In genomic region chr1:37292789-37293188, GRCh38 we compare ENCODE assay signal across 28 cellular contexts.
"Had no signal": no experiment of that assay in that cellular context is flagged by ENCODE, and none has a peak within 500 bp of the region (broad histone marks: within the 10 kb centered on the region; RNA-seq: fewer than 3 reads in every experiment).

No MANE protein-coding gene starts in this region.

- H3K79me2 ChIP-seq: hepatocyte had no signal

- H3K27me3 ChIP-seq: foreskin keratinocyte, ovary, testis, upper lobe of left lung had no signal

- H3K36me3 ChIP-seq: esophagus muscularis mucosa, gastroesophageal sphincter, heart left ventricle, left lung, ovary, sigmoid colon, tibial artery, upper lobe of left lung had no signal

- H3K4me1 Mint-ChIP-seq: mesothelial cell of epicardium, nephron had no signal

- H3K9me3 ChIP-seq: esophagus muscularis mucosa, gastroesophageal sphincter, heart left ventricle, left lung, mucosa of descending colon, ovary, psoas muscle, sigmoid colon, testis, tibial artery, upper lobe of left lung had no signal

- H3K9me3 Mint-ChIP-seq: mesothelial cell of epicardium, nephron had no signal

- H3K36me3 Mint-ChIP-seq: mesothelial cell of epicardium had no signal

- H3K4me2 ChIP-seq: hepatocyte had no signal

- ATAC-seq: foreskin keratinocyte; gastroesophageal sphincter; heart left ventricle; left lung; mucosa of descending colon; psoas muscle; right cardiac atrium; stimulated activated naive CD8-positive, alpha-beta T cell treated with anti-CD3 and anti-CD28 coated beads, Interleukin-15, amount 100 ng/mL, for 72 hours had no signal

- H3K4me1 ChIP-seq: esophagus muscularis mucosa, foreskin keratinocyte, gastroesophageal sphincter, heart left ventricle, left lung, psoas muscle, sigmoid colon, testis, tibial artery, upper lobe of left lung had no signal

- H2AFZ ChIP-seq: hepatocyte had no signal

- H3K4me3 ChIP-seq: coronary artery, esophagus muscularis mucosa, gastroesophageal sphincter, heart left ventricle, hepatocyte, left lung, mucosa of descending colon, ovary, psoas muscle, sigmoid colon, testis, tibial artery, upper lobe of left lung had no signal

- DNase-seq: dermis blood vessel endothelial cell; effector memory CD4-positive, alpha-beta T cell; foreskin keratinocyte; heart left ventricle; kidney; left lung; mesenchymal stem cell; mucosa of descending colon; naive B cell; occipital lobe; ovary; psoas muscle; right cardiac atrium; sigmoid colon; stimulated activated CD4-positive, alpha-beta T cell treated with anti-CD3 and anti-CD28 coated beads, Interleukin-4, amount 100 ng/mL, for 4 hours; stimulated activated naive CD4-positive, alpha-beta T cell; stimulated activated naive CD8-positive, alpha-beta T cell treated with anti-CD3 and anti-CD28 coated beads, Interleukin-15, amount 100 ng/mL, for 72 hours; testis; tibial artery; upper lobe of left lung had no signal

- H3K4me3 Mint-ChIP-seq: mesothelial cell of epicardium; nephron; stimulated activated naive CD8-positive, alpha-beta T cell treated with anti-CD3 and anti-CD28 coated beads, Interleukin-15, amount 100 ng/mL, for 72 hours had no signal

- H3K27ac ChIP-seq: coronary artery, esophagus muscularis mucosa, foreskin keratinocyte, gastroesophageal sphincter, heart left ventricle, hepatocyte, left lung, ovary, psoas muscle, sigmoid colon, testis, tibial artery, upper lobe of left lung had no signal

- H3K27ac Mint-ChIP-seq: mesothelial cell of epicardium; nephron; stimulated activated naive CD8-positive, alpha-beta T cell treated with anti-CD3 and anti-CD28 coated beads, Interleukin-15, amount 100 ng/mL, for 72 hours had no signal

- FAIRE-seq: endothelial cell of umbilical vein, kidney, urothelium cell line had no signal
